1 cellular context compared by ENCODE assay signal in the genomic region with DNA sequence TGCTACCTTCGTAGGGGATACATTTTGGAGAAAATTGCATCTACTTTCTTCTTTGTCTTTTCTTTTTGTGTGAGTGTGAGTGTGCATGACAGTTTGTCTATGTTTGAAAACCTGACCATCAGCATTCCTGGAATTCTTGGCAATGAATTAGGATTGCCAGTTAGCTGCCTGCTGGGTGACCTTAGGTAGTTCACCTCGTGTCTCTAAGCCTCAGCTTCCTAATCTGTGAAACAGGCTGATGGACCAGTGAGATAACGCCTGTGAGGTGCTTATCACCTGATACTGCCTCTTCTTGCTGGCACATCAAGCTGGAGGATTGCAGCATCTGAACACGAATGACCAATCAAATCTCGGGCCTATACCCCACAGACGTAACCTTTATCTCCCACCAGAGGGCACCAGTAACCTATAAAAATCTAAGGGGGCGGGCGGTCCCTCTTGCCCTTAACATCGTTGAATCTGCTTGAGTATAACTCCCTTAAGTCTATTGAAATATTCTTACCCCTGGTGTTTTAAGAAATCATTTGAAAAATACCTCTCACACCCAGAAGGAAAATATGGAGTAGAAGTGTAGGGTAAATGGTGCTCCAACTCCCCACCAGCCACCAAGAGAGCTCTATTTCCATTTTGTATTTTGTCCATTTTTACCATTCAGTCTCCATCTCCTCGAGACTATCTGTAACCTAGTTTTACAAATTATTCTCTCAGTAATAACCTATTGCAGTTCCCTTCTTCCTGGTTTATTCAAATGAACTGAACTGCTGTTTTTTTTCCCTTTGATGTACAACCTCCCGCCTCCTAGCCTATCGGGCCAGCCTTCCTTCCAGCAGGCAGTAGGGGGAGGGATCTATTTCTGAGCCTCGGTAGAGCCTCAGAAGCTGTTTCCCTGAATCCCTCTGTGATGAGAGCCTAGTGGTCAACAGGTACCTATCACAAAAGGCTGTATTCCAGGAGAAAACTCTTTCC.
TF ChIP-seq lines count a peak whose summit lies in the region.

No MANE protein-coding gene starts in this region.

TF ChIP-seq in K562, 482 proteins besides CTCF, POLR2A, EP300 and RAD21 (continued from another document and continues in another):
- TF ChIP-seq, protein P1, sequence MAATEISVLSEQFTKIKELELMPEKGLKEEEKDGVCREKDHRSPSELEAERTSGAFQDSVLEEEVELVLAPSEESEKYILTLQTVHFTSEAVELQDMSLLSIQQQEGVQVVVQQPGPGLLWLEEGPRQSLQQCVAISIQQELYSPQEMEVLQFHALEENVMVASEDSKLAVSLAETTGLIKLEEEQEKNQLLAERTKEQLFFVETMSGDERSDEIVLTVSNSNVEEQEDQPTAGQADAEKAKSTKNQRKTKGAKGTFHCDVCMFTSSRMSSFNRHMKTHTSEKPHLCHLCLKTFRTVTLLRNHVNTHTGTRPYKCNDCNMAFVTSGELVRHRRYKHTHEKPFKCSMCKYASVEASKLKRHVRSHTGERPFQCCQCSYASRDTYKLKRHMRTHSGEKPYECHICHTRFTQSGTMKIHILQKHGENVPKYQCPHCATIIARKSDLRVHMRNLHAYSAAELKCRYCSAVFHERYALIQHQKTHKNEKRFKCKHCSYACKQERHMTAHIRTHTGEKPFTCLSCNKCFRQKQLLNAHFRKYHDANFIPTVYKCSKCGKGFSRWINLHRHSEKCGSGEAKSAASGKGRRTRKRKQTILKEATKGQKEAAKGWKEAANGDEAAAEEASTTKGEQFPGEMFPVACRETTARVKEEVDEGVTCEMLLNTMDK (IDR thresholded peaks at IDR 0.05; ENCODE audit: borderline replicate concordance, insufficient read depth, low read depth, low read length, poor library complexity, severe bottlenecking): peak; percentile 2
- no peak for TF ChIP-seq SRSF1 (IDR thresholded peaks at IDR 0.05; ENCODE audit: low read depth, low read length)
- no peak for TF ChIP-seq CBX5 (IDR thresholded peaks at IDR 0.05; ENCODE audit: borderline replicate concordance, low read depth)
- TF ChIP-seq, protein P2, sequence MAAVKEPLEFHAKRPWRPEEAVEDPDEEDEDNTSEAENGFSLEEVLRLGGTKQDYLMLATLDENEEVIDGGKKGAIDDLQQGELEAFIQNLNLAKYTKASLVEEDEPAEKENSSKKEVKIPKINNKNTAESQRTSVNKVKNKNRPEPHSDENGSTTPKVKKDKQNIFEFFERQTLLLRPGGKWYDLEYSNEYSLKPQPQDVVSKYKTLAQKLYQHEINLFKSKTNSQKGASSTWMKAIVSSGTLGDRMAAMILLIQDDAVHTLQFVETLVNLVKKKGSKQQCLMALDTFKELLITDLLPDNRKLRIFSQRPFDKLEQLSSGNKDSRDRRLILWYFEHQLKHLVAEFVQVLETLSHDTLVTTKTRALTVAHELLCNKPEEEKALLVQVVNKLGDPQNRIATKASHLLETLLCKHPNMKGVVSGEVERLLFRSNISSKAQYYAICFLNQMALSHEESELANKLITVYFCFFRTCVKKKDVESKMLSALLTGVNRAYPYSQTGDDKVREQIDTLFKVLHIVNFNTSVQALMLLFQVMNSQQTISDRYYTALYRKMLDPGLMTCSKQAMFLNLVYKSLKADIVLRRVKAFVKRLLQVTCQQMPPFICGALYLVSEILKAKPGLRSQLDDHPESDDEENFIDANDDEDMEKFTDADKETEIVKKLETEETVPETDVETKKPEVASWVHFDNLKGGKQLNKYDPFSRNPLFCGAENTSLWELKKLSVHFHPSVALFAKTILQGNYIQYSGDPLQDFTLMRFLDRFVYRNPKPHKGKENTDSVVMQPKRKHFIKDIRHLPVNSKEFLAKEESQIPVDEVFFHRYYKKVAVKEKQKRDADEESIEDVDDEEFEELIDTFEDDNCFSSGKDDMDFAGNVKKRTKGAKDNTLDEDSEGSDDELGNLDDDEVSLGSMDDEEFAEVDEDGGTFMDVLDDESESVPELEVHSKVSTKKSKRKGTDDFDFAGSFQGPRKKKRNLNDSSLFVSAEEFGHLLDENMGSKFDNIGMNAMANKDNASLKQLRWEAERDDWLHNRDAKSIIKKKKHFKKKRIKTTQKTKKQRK (IDR thresholded peaks at IDR 0.05; ENCODE audit: borderline replicate concordance, low read depth, low read length): no peak
- TF ChIP-seq BHLHE40 (IDR thresholded peaks at IDR 0.05; ENCODE audit: low read length): peak; percentile 72
- no peak for TF ChIP-seq RFX5 (IDR thresholded peaks at IDR 0.05; ENCODE audit: low read depth, low read length)
- TF ChIP-seq KDM4B (IDR thresholded peaks at IDR 0.05; ENCODE audit: borderline replicate concordance in 2 of 2, low read depth in 1 of 2): no peak
- TF ChIP-seq CBX3 (IDR thresholded peaks at IDR 0.05; ENCODE audit: borderline replicate concordance in 1 of 2, low read length in 2 of 2): 0 out of 3 replicates have a peak, but pooled peaks of 1 of the 2 experiments have one; percentile 21
- no peak for TF ChIP-seq NFIX (CRISPR knock-in tag; IDR thresholded peaks at IDR 0.05; ENCODE audit: low read depth)
- peak; percentile 89 to 99 for TF ChIP-seq RCOR1 (IDR thresholded peaks at IDR 0.05; ENCODE audit: borderline replicate concordance in 1 of 2, low read depth in 2 of 2, low read length in 2 of 2)
- TF ChIP-seq, protein P3, sequence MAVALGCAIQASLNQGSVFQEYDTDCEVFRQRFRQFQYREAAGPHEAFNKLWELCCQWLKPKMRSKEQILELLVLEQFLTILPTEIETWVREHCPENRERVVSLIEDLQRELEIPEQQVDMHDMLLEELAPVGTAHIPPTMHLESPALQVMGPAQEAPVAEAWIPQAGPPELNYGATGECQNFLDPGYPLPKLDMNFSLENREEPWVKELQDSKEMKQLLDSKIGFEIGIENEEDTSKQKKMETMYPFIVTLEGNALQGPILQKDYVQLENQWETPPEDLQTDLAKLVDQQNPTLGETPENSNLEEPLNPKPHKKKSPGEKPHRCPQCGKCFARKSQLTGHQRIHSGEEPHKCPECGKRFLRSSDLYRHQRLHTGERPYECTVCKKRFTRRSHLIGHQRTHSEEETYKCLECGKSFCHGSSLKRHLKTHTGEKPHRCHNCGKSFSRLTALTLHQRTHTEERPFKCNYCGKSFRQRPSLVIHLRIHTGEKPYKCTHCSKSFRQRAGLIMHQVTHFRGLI (CRISPR knock-in tag; IDR thresholded peaks at IDR 0.05): no peak
- TF ChIP-seq CBFA2T3 (IDR thresholded peaks at IDR 0.05): peak; percentile 95
- TF ChIP-seq POLR2AphosphoS2 (IDR thresholded peaks at IDR 0.05; ENCODE audit: low read length): no peak
- TF ChIP-seq ZNF197 (CRISPR knock-in tag; IDR thresholded peaks at IDR 0.05; ENCODE audit: low read depth): no peak
- TF ChIP-seq BCL6 (CRISPR knock-in tag; IDR thresholded peaks at IDR 0.05): no peak
- no peak for TF ChIP-seq CBX8 (IDR thresholded peaks at IDR 0.05; ENCODE audit: borderline replicate concordance, extremely low read depth, low read depth, low read length, poor library complexity, severe bottlenecking)
- TF ChIP-seq, protein P4, sequence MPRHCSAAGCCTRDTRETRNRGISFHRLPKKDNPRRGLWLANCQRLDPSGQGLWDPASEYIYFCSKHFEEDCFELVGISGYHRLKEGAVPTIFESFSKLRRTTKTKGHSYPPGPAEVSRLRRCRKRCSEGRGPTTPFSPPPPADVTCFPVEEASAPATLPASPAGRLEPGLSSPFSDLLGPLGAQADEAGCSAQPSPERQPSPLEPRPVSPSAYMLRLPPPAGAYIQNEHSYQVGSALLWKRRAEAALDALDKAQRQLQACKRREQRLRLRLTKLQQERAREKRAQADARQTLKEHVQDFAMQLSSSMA (CRISPR knock-in tag; IDR thresholded peaks at IDR 0.05): no peak
- TF ChIP-seq ARID1B (IDR thresholded peaks at IDR 0.05): peak; percentile 96
- 0 out of 2 replicates have a peak, but pooled peaks have one; percentile 32 for TF ChIP-seq TCF7 (IDR thresholded peaks at IDR 0.05; ENCODE audit: borderline replicate concordance)
- TF ChIP-seq SP1 (CRISPR knock-in tag; IDR thresholded peaks at IDR 0.05): peak; percentile 29; the same call in 1 of the 2 replicates
- TF ChIP-seq, protein P5, sequence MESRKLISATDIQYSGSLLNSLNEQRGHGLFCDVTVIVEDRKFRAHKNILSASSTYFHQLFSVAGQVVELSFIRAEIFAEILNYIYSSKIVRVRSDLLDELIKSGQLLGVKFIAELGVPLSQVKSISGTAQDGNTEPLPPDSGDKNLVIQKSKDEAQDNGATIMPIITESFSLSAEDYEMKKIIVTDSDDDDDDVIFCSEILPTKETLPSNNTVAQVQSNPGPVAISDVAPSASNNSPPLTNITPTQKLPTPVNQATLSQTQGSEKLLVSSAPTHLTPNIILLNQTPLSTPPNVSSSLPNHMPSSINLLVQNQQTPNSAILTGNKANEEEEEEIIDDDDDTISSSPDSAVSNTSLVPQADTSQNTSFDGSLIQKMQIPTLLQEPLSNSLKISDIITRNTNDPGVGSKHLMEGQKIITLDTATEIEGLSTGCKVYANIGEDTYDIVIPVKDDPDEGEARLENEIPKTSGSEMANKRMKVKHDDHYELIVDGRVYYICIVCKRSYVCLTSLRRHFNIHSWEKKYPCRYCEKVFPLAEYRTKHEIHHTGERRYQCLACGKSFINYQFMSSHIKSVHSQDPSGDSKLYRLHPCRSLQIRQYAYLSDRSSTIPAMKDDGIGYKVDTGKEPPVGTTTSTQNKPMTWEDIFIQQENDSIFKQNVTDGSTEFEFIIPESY (CRISPR knock-in tag; IDR thresholded peaks at IDR 0.05): no peak
- no peak for TF ChIP-seq ZNF561 (CRISPR knock-in tag; conservative IDR thresholded peaks at IDR 0.05)
- no peak for TF ChIP-seq GTF2A2 (tag; IDR thresholded peaks at IDR 0.05)
- TF ChIP-seq CEBPB (tag; IDR thresholded peaks at IDR 0.05): peak; percentile 95
- TF ChIP-seq ZNF253 (CRISPR knock-in tag; conservative IDR thresholded peaks at IDR 0.05): no peak
- peak; percentile 75; the same call in 1 of the 2 replicates for TF ChIP-seq STAT5A (IDR thresholded peaks at IDR 0.05; ENCODE audit: borderline replicate concordance, low read length)
- peak; percentile 92 for TF ChIP-seq TRIM24 (IDR thresholded peaks at IDR 0.05)
- TF ChIP-seq, protein P6, sequence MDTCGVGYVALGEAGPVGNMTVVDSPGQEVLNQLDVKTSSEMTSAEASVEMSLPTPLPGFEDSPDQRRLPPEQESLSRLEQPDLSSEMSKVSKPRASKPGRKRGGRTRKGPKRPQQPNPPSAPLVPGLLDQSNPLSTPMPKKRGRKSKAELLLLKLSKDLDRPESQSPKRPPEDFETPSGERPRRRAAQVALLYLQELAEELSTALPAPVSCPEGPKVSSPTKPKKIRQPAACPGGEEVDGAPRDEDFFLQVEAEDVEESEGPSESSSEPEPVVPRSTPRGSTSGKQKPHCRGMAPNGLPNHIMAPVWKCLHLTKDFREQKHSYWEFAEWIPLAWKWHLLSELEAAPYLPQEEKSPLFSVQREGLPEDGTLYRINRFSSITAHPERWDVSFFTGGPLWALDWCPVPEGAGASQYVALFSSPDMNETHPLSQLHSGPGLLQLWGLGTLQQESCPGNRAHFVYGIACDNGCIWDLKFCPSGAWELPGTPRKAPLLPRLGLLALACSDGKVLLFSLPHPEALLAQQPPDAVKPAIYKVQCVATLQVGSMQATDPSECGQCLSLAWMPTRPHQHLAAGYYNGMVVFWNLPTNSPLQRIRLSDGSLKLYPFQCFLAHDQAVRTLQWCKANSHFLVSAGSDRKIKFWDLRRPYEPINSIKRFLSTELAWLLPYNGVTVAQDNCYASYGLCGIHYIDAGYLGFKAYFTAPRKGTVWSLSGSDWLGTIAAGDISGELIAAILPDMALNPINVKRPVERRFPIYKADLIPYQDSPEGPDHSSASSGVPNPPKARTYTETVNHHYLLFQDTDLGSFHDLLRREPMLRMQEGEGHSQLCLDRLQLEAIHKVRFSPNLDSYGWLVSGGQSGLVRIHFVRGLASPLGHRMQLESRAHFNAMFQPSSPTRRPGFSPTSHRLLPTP (IDR thresholded peaks at IDR 0.05; ENCODE audit: borderline replicate concordance, extremely low read depth, insufficient read length): no peak
- TF ChIP-seq, protein P7, sequence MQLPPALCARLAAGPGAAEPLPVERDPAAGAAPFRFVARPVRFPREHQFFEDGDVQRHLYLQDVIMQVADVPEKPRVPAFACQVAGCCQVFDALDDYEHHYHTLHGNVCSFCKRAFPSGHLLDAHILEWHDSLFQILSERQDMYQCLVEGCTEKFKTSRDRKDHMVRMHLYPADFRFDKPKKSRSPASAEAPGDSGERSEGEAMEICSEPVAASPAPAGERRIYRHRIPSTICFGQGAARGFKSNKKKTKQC (CRISPR knock-in tag; IDR thresholded peaks at IDR 0.05): no peak
- TF ChIP-seq SRF (CRISPR knock-in tag; IDR thresholded peaks at IDR 0.05): no peak
- no peak for TF ChIP-seq SPI1 (IDR thresholded peaks at IDR 0.05; ENCODE audit: borderline replicate concordance, low read depth, low read length)
- TF ChIP-seq, protein P8, sequence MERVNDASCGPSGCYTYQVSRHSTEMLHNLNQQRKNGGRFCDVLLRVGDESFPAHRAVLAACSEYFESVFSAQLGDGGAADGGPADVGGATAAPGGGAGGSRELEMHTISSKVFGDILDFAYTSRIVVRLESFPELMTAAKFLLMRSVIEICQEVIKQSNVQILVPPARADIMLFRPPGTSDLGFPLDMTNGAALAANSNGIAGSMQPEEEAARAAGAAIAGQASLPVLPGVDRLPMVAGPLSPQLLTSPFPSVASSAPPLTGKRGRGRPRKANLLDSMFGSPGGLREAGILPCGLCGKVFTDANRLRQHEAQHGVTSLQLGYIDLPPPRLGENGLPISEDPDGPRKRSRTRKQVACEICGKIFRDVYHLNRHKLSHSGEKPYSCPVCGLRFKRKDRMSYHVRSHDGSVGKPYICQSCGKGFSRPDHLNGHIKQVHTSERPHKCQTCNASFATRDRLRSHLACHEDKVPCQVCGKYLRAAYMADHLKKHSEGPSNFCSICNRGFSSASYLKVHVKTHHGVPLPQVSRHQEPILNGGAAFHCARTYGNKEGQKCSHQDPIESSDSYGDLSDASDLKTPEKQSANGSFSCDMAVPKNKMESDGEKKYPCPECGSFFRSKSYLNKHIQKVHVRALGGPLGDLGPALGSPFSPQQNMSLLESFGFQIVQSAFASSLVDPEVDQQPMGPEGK (CRISPR knock-in tag; IDR thresholded peaks at IDR 0.05; ENCODE audit: borderline replicate concordance): no peak
- peak; percentile 73; the same call in 1 of the 2 replicates for TF ChIP-seq SMARCC2 (IDR thresholded peaks at IDR 0.05; ENCODE audit: low read depth)
- TF ChIP-seq TEAD1 (CRISPR knock-in tag; IDR thresholded peaks at IDR 0.05): peak; percentile 85 to 89
- TF ChIP-seq RFX1 (IDR thresholded peaks at IDR 0.05): no peak
- TF ChIP-seq, protein P9, sequence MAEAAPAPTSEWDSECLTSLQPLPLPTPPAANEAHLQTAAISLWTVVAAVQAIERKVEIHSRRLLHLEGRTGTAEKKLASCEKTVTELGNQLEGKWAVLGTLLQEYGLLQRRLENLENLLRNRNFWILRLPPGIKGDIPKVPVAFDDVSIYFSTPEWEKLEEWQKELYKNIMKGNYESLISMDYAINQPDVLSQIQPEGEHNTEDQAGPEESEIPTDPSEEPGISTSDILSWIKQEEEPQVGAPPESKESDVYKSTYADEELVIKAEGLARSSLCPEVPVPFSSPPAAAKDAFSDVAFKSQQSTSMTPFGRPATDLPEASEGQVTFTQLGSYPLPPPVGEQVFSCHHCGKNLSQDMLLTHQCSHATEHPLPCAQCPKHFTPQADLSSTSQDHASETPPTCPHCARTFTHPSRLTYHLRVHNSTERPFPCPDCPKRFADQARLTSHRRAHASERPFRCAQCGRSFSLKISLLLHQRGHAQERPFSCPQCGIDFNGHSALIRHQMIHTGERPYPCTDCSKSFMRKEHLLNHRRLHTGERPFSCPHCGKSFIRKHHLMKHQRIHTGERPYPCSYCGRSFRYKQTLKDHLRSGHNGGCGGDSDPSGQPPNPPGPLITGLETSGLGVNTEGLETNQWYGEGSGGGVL (CRISPR knock-in tag; IDR thresholded peaks at IDR 0.05): no peak
- peak; percentile 81 for TF ChIP-seq BACH1 (tag; IDR thresholded peaks at IDR 0.05)
